9 cellular contexts compared by ENCODE assay signal in genomic region chr6:27839303-27840081, GRCh38.
DNase-seq lines count a peak whose midpoint lies in the region; ATAC-seq, FAIRE-seq and TF ChIP-seq lines count a peak whose summit lies in the region.
"Had no signal": no experiment of that assay in that cellular context is flagged by ENCODE, and none has a peak within 500 bp of the region (broad histone marks: within the 10 kb centered on the region; RNA-seq: fewer than 3 reads in every experiment).

No MANE protein-coding gene starts in this region.

- no peak for TF ChIP-seq CTCF in GM12878 (IDR thresholded peaks at IDR 0.05 in 2 of 3, conservative IDR thresholded peaks at IDR 0.05 in 1 of 3; ENCODE audit: control insufficient read depth in 2 of 3, extremely low read depth in 1 of 3, insufficient read depth in 1 of 3, low read depth in 3 of 3, low read length in 3 of 3)
- TF ChIP-seq CTCF in omental fat pad (IDR thresholded peaks at IDR 0.05) = no peak

- TF ChIP-seq POLR2A in GM12878 (IDR thresholded peaks at IDR 0.05; ENCODE audit: low read depth, low read length) = no peak

- BruUV-seq in GM12878 (replicated peaks; lab: Mats Ljungman, UMichigan) = no TSS peak

- no peak for FAIRE-seq in GM12878 (lab: Jason Lieb, UNC)
- FAIRE-seq in urothelium cell line (lab: Jason Lieb, UNC) = no peak

- H3K9ac ChIP-seq in GM12878 (ENCODE audit: control insufficient read depth, insufficient read depth, low read length) = peak overlapping the region; percentile 96

- peaks cover 45% of the 10 kb centered on the region for H3K79me2 ChIP-seq in GM12878 (ENCODE audit: control insufficient read depth, insufficient read depth, low read length)

- no peaks in the 10 kb centered on the region for H3K27me3 ChIP-seq in GM12878 (replicated peaks in 1 of 2; ENCODE audit: control insufficient read depth in 2 of 2, insufficient read depth in 2 of 2, low read length in 1 of 2)

- no peaks in the 10 kb centered on the region; a peak in 1 of 4 replicates for H3K36me3 ChIP-seq in GM12878 (ENCODE audit: control insufficient read depth in 2 of 2, insufficient read depth in 2 of 2, low read length in 1 of 2)

- no peak overlapping the region for H3K27ac Mint-ChIP-seq in stimulated activated naive CD8-positive, alpha-beta T cell treated with anti-CD3 and anti-CD28 coated beads, Interleukin-15, amount 100 ng/mL, for 72 hours

- intact Hi-C loops in GM12878 (cut with micrococcal nuclease; ENCODE audit: unreplicated experiment) = loop anchor here (2.0 to 10.0 kb wide), 2 partner anchors 53 to 295 kb away; a partner anchor contains a TSS

- no peaks in the 10 kb centered on the region for H3K9me3 ChIP-seq in GM12878 (replicated peaks; ENCODE audit: control insufficient read depth, insufficient read depth, low read length)

- RAD21 ChIA-PET in GM12878 (lab: Charles Lee; ENCODE audit: unreplicated experiment) = interaction anchor here (1.2 to 6.1 kb wide), 5 partner anchors 21 to 56 kb away, joined by 3 to 74 read pairs (median 30); a partner anchor contains a TSS

- peak; percentile 33 to 48 for DNase-seq in stimulated activated naive CD8-positive, alpha-beta T cell treated with anti-CD3 and anti-CD28 coated beads, Interleukin-15, amount 100 ng/mL, for 72 hours
- DNase-seq in stimulated activated naive CD8-positive, alpha-beta T cell treated with anti-CD3 and anti-CD28 coated beads, Interleukin-15, Interleukin-2, amounts not matched to agents 100 U/mL and 50 U/mL, for 24 hours = no peak
- peak; percentile 15 for DNase-seq in NCI-H2196 treated with DMSO at 0.1 percent for 48 hours (lab: John Stamatoyannopoulos, UW; ENCODE audit: unreplicated experiment)
- DNase-seq in GM12878 (ENCODE audit: low read depth, low spot score) = no peak
- peak; percentile 77 for DNase-seq in left lobe of liver (ENCODE audit: low spot score)
- peak; percentile 34 for DNase-seq in urothelium cell line (ENCODE audit: low spot score)
- DNase-seq in omental fat pad (ENCODE audit: low spot score) = no peak

- CTCF ChIA-PET in GM12878 (lab: Yijun Ruan, JAX) = interaction anchor here (0.8 to 3.1 kb wide), 4 partner anchors 20 to 57 kb away, joined by 3 to 20 read pairs (median 6); a partner anchor contains a TSS

- no peak overlapping the region for H3K4me3 Mint-ChIP-seq in stimulated activated naive CD8-positive, alpha-beta T cell treated with anti-CD3 and anti-CD28 coated beads, Interleukin-15, amount 100 ng/mL, for 72 hours
- H3K4me3 Mint-ChIP-seq: naive thymus-derived CD8-positive, alpha-beta T cell had no signal

- TF ChIP-seq EP300 in GM12878 (IDR thresholded peaks at IDR 0.05; ENCODE audit: borderline replicate concordance in 1 of 2, control insufficient read depth in 1 of 2, low read depth in 2 of 2, low read length in 2 of 2) = no peak

- H3K4me1 Mint-ChIP-seq in stimulated activated naive CD8-positive, alpha-beta T cell treated with anti-CD3 and anti-CD28 coated beads, Interleukin-15, amount 100 ng/mL, for 72 hours = peaks cover 14% of the 10 kb centered on the region

- no peaks in the 10 kb centered on the region for H3K9me3 Mint-ChIP-seq in stimulated activated naive CD8-positive, alpha-beta T cell treated with anti-CD3 and anti-CD28 coated beads, Interleukin-15, amount 100 ng/mL, for 72 hours
- H3K9me3 Mint-ChIP-seq: naive thymus-derived CD8-positive, alpha-beta T cell had no signal

- no peaks in the 10 kb centered on the region for H4K20me1 ChIP-seq in GM12878 (ENCODE audit: control insufficient read depth, insufficient read depth)

- no peak for ATAC-seq in stimulated activated naive CD8-positive, alpha-beta T cell treated with anti-CD3 and anti-CD28 coated beads, Interleukin-15, amount 100 ng/mL, for 72 hours
- ATAC-seq in stimulated activated naive CD8-positive, alpha-beta T cell treated with anti-CD3 and anti-CD28 coated beads, Interleukin-15, Interleukin-2, amounts not matched to agents 100 U/mL and 50 U/mL, for 24 hours = no peak
- ATAC-seq in GM12878 = peak; percentile 18
- peak; percentile 47 for ATAC-seq in left lobe of liver
- no peak for ATAC-seq in omental fat pad (ENCODE audit: low FRiP score)
- no peak for ATAC-seq in HG03039 (IDR thresholded peaks at IDR 0.05; ENCODE audit: unreplicated experiment)

- H3K27ac ChIP-seq in GM12878 (ENCODE audit: control insufficient read depth, insufficient read depth) = peak overlapping the region; percentile 93

- H3K4me1 ChIP-seq in GM12878 (ENCODE audit: control insufficient read depth, insufficient read depth, low read length) = no peaks in the 10 kb centered on the region

- no peak for TF ChIP-seq RAD21 in GM12878 (IDR thresholded peaks at IDR 0.05; ENCODE audit: insufficient read depth, low read depth, low read length)

- POLR2A ChIA-PET in GM12878 (lab: Charles Lee) = interaction anchor here (2.5 to 6.7 kb wide), 5 partner anchors 17 to 1589 kb away, joined by 8 to 107 read pairs (median 71); a partner anchor contains a TSS

- H3K4me2 ChIP-seq in GM12878 (ENCODE audit: control insufficient read depth, insufficient read depth) = peak overlapping the region; percentile 78

- WGBS in GM12878 (ENCODE audit: insufficient coverage, insufficient replicate concordance, low lambda C conversion rate, missing lambda C conversion rate) = under 1% methylated on average over 21 of the region's 21 CpGs

- peak overlapping the region; percentile 87 for H3K4me3 ChIP-seq in GM12878

- H2AFZ ChIP-seq in GM12878 (ENCODE audit: control insufficient read depth, low read depth, low read length) = peak overlapping the region; percentile 71

- SMC1A ChIA-PET in GM12878 (lab: Charles Lee; ENCODE audit: uncharacterized antibody, unreplicated experiment) = interaction anchor here (1.0 to 7.6 kb wide), 3 partner anchors 21 to 56 kb away, joined by 3 to 85 read pairs (median 17); a partner anchor contains a TSS

- no peaks in the 10 kb centered on the region for H3K27me3 Mint-ChIP-seq in stimulated activated naive CD8-positive, alpha-beta T cell treated with anti-CD3 and anti-CD28 coated beads, Interleukin-15, amount 100 ng/mL, for 72 hours

- in situ Hi-C loops in GM12878 (cut with MboI) = loop anchor here (5.0 to 10.0 kb wide), 3 partner anchors 53 to 1715 kb away; a partner anchor contains a TSS

TF ChIP-seq in GM12878, 131 proteins besides CTCF, POLR2A, EP300 and RAD21 (continues in another document):
- TF ChIP-seq CREB1 (IDR thresholded peaks at IDR 0.05; ENCODE audit: low read depth) = peak; percentile 69
- TF ChIP-seq TCF3 (IDR thresholded peaks at IDR 0.05; ENCODE audit: borderline replicate concordance, insufficient read depth, low read depth, low read length) = no peak
- TF ChIP-seq MXI1 (IDR thresholded peaks at IDR 0.05; ENCODE audit: low read depth, low read length) = 0 out of 2 replicates have a peak, but pooled peaks have one; percentile 24
- no peak for TF ChIP-seq MYC (IDR thresholded peaks at IDR 0.05; ENCODE audit: insufficient read depth, insufficient read length, insufficient replicate concordance, low read length, severe bottlenecking)
- no peak for TF ChIP-seq ZNF207 (IDR thresholded peaks at IDR 0.05; ENCODE audit: borderline replicate concordance)
- peak; percentile 63; the same call in 1 of the 2 replicates for TF ChIP-seq PKNOX1 (IDR thresholded peaks at IDR 0.05)
- TF ChIP-seq CBX3 (IDR thresholded peaks at IDR 0.05; ENCODE audit: borderline replicate concordance, low read depth) = no peak
- no peak for TF ChIP-seq NR2F1 (conservative IDR thresholded peaks at IDR 0.05)
- no peak for TF ChIP-seq NR2C1 (IDR thresholded peaks at IDR 0.05)
- no peak for TF ChIP-seq RELA (IDR thresholded peaks at IDR 0.05; ENCODE audit: borderline replicate concordance, partially characterized antibody)
- TF ChIP-seq SIN3A (IDR thresholded peaks at IDR 0.05; ENCODE audit: low read depth, low read length) = peak; percentile 88
- TF ChIP-seq SP1 (IDR thresholded peaks at IDR 0.05; ENCODE audit: low read depth, low read length) = peak; percentile 73
- TF ChIP-seq MYB (IDR thresholded peaks at IDR 0.05; ENCODE audit: borderline replicate concordance, low read depth, low read length) = no peak
- no peak for TF ChIP-seq CHD2 (IDR thresholded peaks at IDR 0.05; ENCODE audit: borderline replicate concordance, low read depth, low read length)
- peak; percentile 93 for TF ChIP-seq NKRF (conservative IDR thresholded peaks at IDR 0.05)

Comparison
In these comparisons a context has a peak if more than half of its experiments do, and no peak if none do; other contexts are left out.
1. DNase-seq: peak in stimulated activated naive CD8-positive, alpha-beta T cell treated with anti-CD3 and anti-CD28 coated beads, Interleukin-15, amount 100 ng/mL, for 72 hours (2 of 2), NCI-H2196 treated with DMSO at 0.1 percent for 48 hours (single experiment), left lobe of liver (single experiment) and urothelium cell line (single experiment); none in stimulated activated naive CD8-positive, alpha-beta T cell treated with anti-CD3 and anti-CD28 coated beads, Interleukin-15, Interleukin-2, amounts not matched to agents 100 U/mL and 50 U/mL, for 24 hours (single experiment), GM12878 (single experiment) and omental fat pad (single experiment).
2. ATAC-seq: peak in GM12878 (single experiment) and left lobe of liver (single experiment); none in stimulated activated naive CD8-positive, alpha-beta T cell treated with anti-CD3 and anti-CD28 coated beads, Interleukin-15, amount 100 ng/mL, for 72 hours (single experiment), stimulated activated naive CD8-positive, alpha-beta T cell treated with anti-CD3 and anti-CD28 coated beads, Interleukin-15, Interleukin-2, amounts not matched to agents 100 U/mL and 50 U/mL, for 24 hours (single experiment), omental fat pad (single experiment) and HG03039 (single experiment).